In genomic region chr5:138979684-138980275, GRCh38 we compare ENCODE assay signal across 11 cellular contexts.
DNase-seq lines count a peak whose midpoint lies in the region; TF ChIP-seq lines count a peak whose summit lies in the region.
"Had no signal": no experiment of that assay in that cellular context is flagged by ENCODE, and none has a peak within 500 bp of the region (broad histone marks: within the 10 kb centered on the region; RNA-seq: fewer than 3 reads in every experiment).

No MANE protein-coding gene starts in this region.

- H3K27me3 ChIP-seq in CD4-positive, alpha-beta memory T cell (ENCODE audit: insufficient read depth, low read length) = no peaks in the 10 kb centered on the region
- no peaks in the 10 kb centered on the region for H3K27me3 ChIP-seq in stomach
- H3K27me3 ChIP-seq: gastroesophageal sphincter had no signal

- POLR2A ChIA-PET in CD4-positive, alpha-beta memory T cell (lab: Charles Lee; ENCODE audit: partially characterized antibody) = no interaction called here

- H3K4me1 Mint-ChIP-seq in CD4-positive, alpha-beta memory T cell = peaks cover 23 to 42% (median 31%) of the 10 kb centered on the region in 4 donors
- H3K4me1 Mint-ChIP-seq in activated T-cell treated with anti-CD3 and anti-CD28 coated beads, Interleukin-2, amount 50 U/mL, for 24 hours (ENCODE audit: low read depth) = peaks cover 41% of the 10 kb centered on the region

- no peak overlapping the region for H3K4me3 ChIP-seq in CD4-positive, alpha-beta memory T cell (ENCODE audit: low read length in 2 of 2)
- H3K4me3 ChIP-seq in stomach = no peak overlapping the region
- H3K4me3 ChIP-seq: gastroesophageal sphincter had no signal

- CTCF ChIA-PET in CD4-positive, alpha-beta memory T cell (lab: Charles Lee; ENCODE audit: partially characterized antibody) = no interaction called here

- no peaks in the 10 kb centered on the region for H3K27me3 Mint-ChIP-seq in CD4-positive, alpha-beta memory T cell
- no peaks in the 10 kb centered on the region for H3K27me3 Mint-ChIP-seq in activated T-cell treated with anti-CD3 and anti-CD28 coated beads, Interleukin-2, amount 50 U/mL, for 24 hours

- TF ChIP-seq CTCF in stomach (IDR thresholded peaks at IDR 0.05) = no peak

- H3K27ac ChIP-seq in CD4-positive, alpha-beta memory T cell (ENCODE audit: low read depth, low read length) = no peak overlapping the region
- peak overlapping the region; percentile 69 for H3K27ac ChIP-seq in KOPT-K1 (ENCODE audit: low read depth, low read length, poor library complexity, severe bottlenecking)
- H3K27ac ChIP-seq in stomach = no peak overlapping the region
- no peak overlapping the region for H3K27ac ChIP-seq in caudate nucleus (ENCODE audit: low read depth, low read length)
- H3K27ac ChIP-seq: gastroesophageal sphincter had no signal

- H3K9me3 ChIP-seq in CD4-positive, alpha-beta memory T cell (ENCODE audit: control insufficient read depth in 1 of 2, low read length in 2 of 2) = no peaks in the 10 kb centered on the region
- no peaks in the 10 kb centered on the region for H3K9me3 ChIP-seq in KOPT-K1 (ENCODE audit: insufficient read depth, low read length, poor library complexity, severe bottlenecking)
- H3K9me3 ChIP-seq in stomach = no peaks in the 10 kb centered on the region
- H3K9me3 ChIP-seq: gastroesophageal sphincter had no signal

- intact Hi-C loops in CD4-positive, alpha-beta memory T cell (cut with micrococcal nuclease) = no loop called here
- intact Hi-C loops in stomach (cut with DNase I; ENCODE audit: low total_unique reads) = no loop called here

- DNase-seq in CD4-positive, alpha-beta memory T cell = peak in 4 of 5 donors; percentile 18 to 28 (median 22)
- peak; percentile 40 for DNase-seq in activated T-cell treated with anti-CD3 and anti-CD28 coated beads, Interleukin-2, amount 50 U/mL, for 24 hours
- DNase-seq in inferior parietal cortex (ENCODE audit: extremely low spot score) (peak; percentile 1), DMS153 (lab: John Stamatoyannopoulos, UW) (no peak), NCI-H524 (lab: John Stamatoyannopoulos, UW) (no peak), stomach (no peak), caudate nucleus (lab: John Stamatoyannopoulos, UW) (no peak)
- DNase-seq: GOT3, substantia nigra had no signal

- H3K4me3 Mint-ChIP-seq in CD4-positive, alpha-beta memory T cell = peak overlapping the region in 7 of 8 donors; percentile 25 to 73 (median 61)
- H3K4me3 Mint-ChIP-seq in activated T-cell treated with anti-CD3 and anti-CD28 coated beads, Interleukin-2, amount 50 U/mL, for 24 hours = no peak overlapping the region

- no peaks in the 10 kb centered on the region for H3K36me3 Mint-ChIP-seq in CD4-positive, alpha-beta memory T cell
- H3K36me3 Mint-ChIP-seq in activated T-cell treated with anti-CD3 and anti-CD28 coated beads, Interleukin-2, amount 50 U/mL, for 24 hours (ENCODE audit: low read depth) = no peaks in the 10 kb centered on the region

- peaks cover 32% of the 10 kb centered on the region for H3K4me1 ChIP-seq in CD4-positive, alpha-beta memory T cell (ENCODE audit: insufficient read depth, low read length)
- H3K4me1 ChIP-seq in stomach = peaks cover 0 to 27% (median 12%) of the 10 kb centered on the region in 4 donors

- WGBS in stomach, 5 donors = 80 to 93% (median 82%) methylated on average over 5 of the region's 5 CpGs

- peak overlapping the region in 6 of 7 donors; percentile 46 to 74 (median 66) for H3K27ac Mint-ChIP-seq in CD4-positive, alpha-beta memory T cell
- H3K27ac Mint-ChIP-seq in activated T-cell treated with anti-CD3 and anti-CD28 coated beads, Interleukin-2, amount 50 U/mL, for 24 hours = peak overlapping the region; percentile 74

- no peaks in the 10 kb centered on the region for H3K9me3 Mint-ChIP-seq in CD4-positive, alpha-beta memory T cell
- H3K9me3 Mint-ChIP-seq in activated T-cell treated with anti-CD3 and anti-CD28 coated beads, Interleukin-2, amount 50 U/mL, for 24 hours = no peaks in the 10 kb centered on the region

- TF ChIP-seq EP300 in stomach (IDR thresholded peaks at IDR 0.05) = no peak

- TF ChIP-seq POLR2A in stomach (IDR thresholded peaks at IDR 0.05) = no peak

- H3K36me3 ChIP-seq in CD4-positive, alpha-beta memory T cell (ENCODE audit: insufficient read depth, low read length) = no peaks in the 10 kb centered on the region
- H3K36me3 ChIP-seq in KOPT-K1 (ENCODE audit: insufficient read depth, low read length) (no peaks in the 10 kb centered on the region), stomach (peaks cover 0 to 3% (median 0%) of the 10 kb centered on the region in 4 donors)

Comparison
In these comparisons a context has a peak if more than half of its experiments do, and no peak if none do; other contexts are left out.
1. DNase-seq: peak in CD4-positive, alpha-beta memory T cell (4 of 5), activated T-cell treated with anti-CD3 and anti-CD28 coated beads, Interleukin-2, amount 50 U/mL, for 24 hours (single experiment) and inferior parietal cortex (single experiment); none in DMS153 (single experiment), NCI-H524 (0 of 2), stomach (single experiment) and caudate nucleus (0 of 61).